24 cellular contexts compared by ENCODE assay signal in genomic region chr10:132197271-132198067, GRCh38.
"Had no signal": no experiment of that assay in that cellular context is flagged by ENCODE, and none has a peak within 500 bp of the region (broad histone marks: within the 10 kb centered on the region; RNA-seq: fewer than 3 reads in every experiment).

No MANE protein-coding gene starts in this region.

- DNase-seq: activated CD4-positive, alpha-beta T cell treated with anti-CD3 and anti-CD28 coated beads for 4 hours; activated CD8-positive, alpha-beta memory T cell treated with anti-CD3 and anti-CD28 coated beads, Interleukin-2, amount 50 U/mL, for 4 hours; activated CD8-positive, alpha-beta T cell treated with anti-CD3 and anti-CD28 coated beads for 36 hours; activated gamma-delta T cell treated with Interleukin-2 at 50 U/mL for 16 hours; activated naive CD4-positive, alpha-beta T cell treated with anti-CD3 and anti-CD28 coated beads, Interleukin-2, amount 50 U/mL, for 16 hours; activated naive CD8-positive, alpha-beta T cell treated with anti-CD3 and anti-CD28 coated beads, Interleukin-2, amount 10 ng/mL, durations not matched to agents 7 days and 5 days; activated T-cell treated with anti-CD3 and anti-CD28 coated beads, Interleukin-2, amount 50 U/mL, for 72 hours; adrenal gland; anterior cingulate cortex; central memory CD4-positive, alpha-beta T cell; KG1; NCI-H1048; NCI-H146; NCI-H187 treated with DMSO at 0.1 percent for 48 hours; NCI-H2081 treated with DMSO at 0.1 percent for 48 hours; NCI-H446; NCI-H524; PC-3; SK-N-SH; T-helper 1 cell had no signal

- H3K4me3 ChIP-seq: adrenal gland, breast epithelium had no signal

- H3K27me3 ChIP-seq: adrenal gland had no signal

- H3K9me3 ChIP-seq: adrenal gland, breast epithelium, SK-N-SH had no signal

- H3K4me1 Mint-ChIP-seq: activated naive CD8-positive, alpha-beta T cell treated with anti-CD3 and anti-CD28 coated beads, Interleukin-2, amount 10 ng/mL, durations not matched to agents 7 days and 5 days had no signal

- H3K9me3 Mint-ChIP-seq: activated CD8-positive, alpha-beta T cell treated with anti-CD3 and anti-CD28 coated beads for 36 hours; activated naive CD8-positive, alpha-beta T cell treated with anti-CD3 and anti-CD28 coated beads, Interleukin-2, amount 10 ng/mL, durations not matched to agents 7 days and 5 days; activated T-cell treated with anti-CD3 and anti-CD28 coated beads, Interleukin-2, amount 50 U/mL, for 72 hours; activated T-helper 2 cell treated with anti-CD3 and anti-CD28 coated beads, Interferon-gamma antibody, Interleukin-2, Interleukin-4, amounts not matched to agents 10 μg/mL and 5 μg/mL and 100 μg/mL, durations not matched to agents 14 hours and 24 hours and 36 hours had no signal

- H3K4me3 Mint-ChIP-seq: activated CD8-positive, alpha-beta T cell treated with anti-CD3 and anti-CD28 coated beads for 36 hours; activated naive CD8-positive, alpha-beta T cell treated with anti-CD3 and anti-CD28 coated beads, Interleukin-2, amount 10 ng/mL, durations not matched to agents 7 days and 5 days; activated T-cell treated with anti-CD3 and anti-CD28 coated beads, Interleukin-2, amount 50 U/mL, for 72 hours had no signal

- H3K27ac Mint-ChIP-seq: activated CD8-positive, alpha-beta T cell treated with anti-CD3 and anti-CD28 coated beads for 36 hours; activated naive CD8-positive, alpha-beta T cell treated with anti-CD3 and anti-CD28 coated beads, Interleukin-2, amount 10 ng/mL, durations not matched to agents 7 days and 5 days; activated T-cell treated with anti-CD3 and anti-CD28 coated beads, Interleukin-2, amount 50 U/mL, for 72 hours; activated T-helper 2 cell treated with anti-CD3 and anti-CD28 coated beads, Interferon-gamma antibody, Interleukin-2, Interleukin-4, amounts not matched to agents 10 μg/mL and 5 μg/mL and 100 μg/mL, durations not matched to agents 14 hours and 24 hours and 36 hours had no signal

- H3K27me3 Mint-ChIP-seq: activated naive CD8-positive, alpha-beta T cell treated with anti-CD3 and anti-CD28 coated beads, Interleukin-2, amount 10 ng/mL, durations not matched to agents 7 days and 5 days had no signal

- H3K27ac ChIP-seq: adrenal gland, breast epithelium, WERI-Rb-1 had no signal

- H3K36me3 ChIP-seq: adrenal gland, breast epithelium had no signal

- ATAC-seq: activated CD4-positive, CD25-positive, alpha-beta regulatory T cell treated with anti-CD3 and anti-CD28 coated beads, Interleukin-2, amount 50 U/mL, for 24 hours; activated CD8-positive, alpha-beta T cell treated with anti-CD3 and anti-CD28 coated beads for 36 hours; activated T-cell treated with anti-CD3 and anti-CD28 coated beads, Interleukin-2, amount 50 U/mL, for 72 hours; PC-3 had no signal

- H3K4me1 ChIP-seq: breast epithelium had no signal

- H3K36me3 Mint-ChIP-seq: activated naive CD8-positive, alpha-beta T cell treated with anti-CD3 and anti-CD28 coated beads, Interleukin-2, amount 10 ng/mL, durations not matched to agents 7 days and 5 days had no signal
